Comparison of ENCODE assay signal across 8 cellular contexts in the genomic region with DNA sequence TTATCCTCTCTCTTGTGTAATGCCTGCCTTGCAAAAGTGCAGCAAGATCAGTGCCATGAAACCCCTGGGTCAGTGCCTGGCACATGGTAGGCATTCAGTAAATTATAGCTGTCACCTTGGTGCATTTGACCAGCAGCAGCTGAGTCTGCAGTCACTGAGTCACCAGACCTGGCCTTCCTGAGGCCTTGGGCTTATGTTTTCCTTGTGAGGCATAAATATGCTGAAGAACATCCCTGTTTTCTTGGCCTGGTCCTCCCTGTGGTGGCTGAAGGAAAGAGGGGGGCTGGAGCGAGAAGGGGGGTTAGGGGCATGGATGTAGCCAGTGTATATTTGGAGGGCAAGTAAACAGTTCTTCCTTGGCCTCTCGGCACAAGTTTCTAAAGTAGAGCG. TPM values are rescaled to one million over a fixed set of nuclear protein-coding genes. Genes with fewer than 3 reads are reported as not detected.
DNase-seq lines count a peak whose midpoint lies in the region; ATAC-seq and TF ChIP-seq lines count a peak whose summit lies in the region.
"Had no signal": no experiment of that assay in that cellular context is flagged by ENCODE, and none has a peak within 500 bp of the region (broad histone marks: within the 10 kb centered on the region; RNA-seq: fewer than 3 reads in every experiment).

No MANE protein-coding gene starts in this region.

- peak in 1 of 2 donors; percentile 6 for TF ChIP-seq POLR2A in uterus (IDR thresholded peaks at IDR 0.05)

- H3K27me3 Mint-ChIP-seq in nephron (ENCODE audit: low read depth): no peaks in the 10 kb centered on the region
- peaks cover 23% of the 10 kb centered on the region for H3K27me3 Mint-ChIP-seq in T-helper 2 cell treated with Interferon-gamma antibody and Interleukin-4, amounts not matched to agents 5 μg/mL and 100 μg/mL, for 36 hours (ENCODE audit: low read depth)

- H3K4me1 ChIP-seq in uterus: peaks cover 24 to 32% of the 10 kb centered on the region in 2 donors

- H3K27me3 ChIP-seq in uterus: no peaks in the 10 kb centered on the region

- H3K4me3 ChIP-seq in fibroblast of mammary gland (ENCODE audit: control insufficient read depth, low read depth, low read length): no peak overlapping the region
- no peak overlapping the region for H3K4me3 ChIP-seq in uterus

- H3K27ac ChIP-seq in uterus: peak overlapping the region; percentile 79 to 88

- H3K9me3 ChIP-seq in uterus: no peaks in the 10 kb centered on the region

- no peak overlapping the region for H3K4me3 Mint-ChIP-seq in nephron
- H3K4me3 Mint-ChIP-seq in T-helper 2 cell treated with Interferon-gamma antibody and Interleukin-4, amounts not matched to agents 5 μg/mL and 100 μg/mL, for 36 hours: no peak overlapping the region

- TF ChIP-seq CTCF in fibroblast of mammary gland (conservative IDR thresholded peaks at IDR 0.05; ENCODE audit: control insufficient read depth, insufficient read depth, low read depth, low read length) (no peak), nephron (IDR thresholded peaks at IDR 0.05; ENCODE audit: unreplicated experiment in 3 of 3) (no peak), uterus (IDR thresholded peaks at IDR 0.05) (no peak)

- no peaks in the 10 kb centered on the region for H3K36me3 Mint-ChIP-seq in nephron (ENCODE audit: low read depth)
- no peaks in the 10 kb centered on the region for H3K36me3 Mint-ChIP-seq in T-helper 2 cell treated with Interferon-gamma antibody and Interleukin-4, amounts not matched to agents 5 μg/mL and 100 μg/mL, for 36 hours (ENCODE audit: low read depth)

- no peaks in the 10 kb centered on the region for H3K9me3 Mint-ChIP-seq in nephron
- no peaks in the 10 kb centered on the region for H3K9me3 Mint-ChIP-seq in T-helper 2 cell treated with Interferon-gamma antibody and Interleukin-4, amounts not matched to agents 5 μg/mL and 100 μg/mL, for 36 hours

- H3K27ac Mint-ChIP-seq in nephron: peak overlapping the region; percentile 6 to 60 (median 54)
- no peak overlapping the region for H3K27ac Mint-ChIP-seq in T-helper 2 cell treated with Interferon-gamma antibody and Interleukin-4, amounts not matched to agents 5 μg/mL and 100 μg/mL, for 36 hours

- no peak for ATAC-seq in HG03095 (IDR thresholded peaks at IDR 0.05; ENCODE audit: unreplicated experiment)

- peaks cover 50% of the 10 kb centered on the region for H3K4me1 Mint-ChIP-seq in nephron
- H3K4me1 Mint-ChIP-seq in T-helper 2 cell treated with Interferon-gamma antibody and Interleukin-4, amounts not matched to agents 5 μg/mL and 100 μg/mL, for 36 hours (ENCODE audit: low read depth): no peaks in the 10 kb centered on the region

- no peaks in the 10 kb centered on the region for H3K36me3 ChIP-seq in uterus

- intact Hi-C loops in uterus (cut with DNase I; ENCODE audit: low total_unique reads): no loop called here

- DNase-seq in T1000 (lab: John Stamatoyannopoulos, UW) (peak; percentile 32), fibroblast of mammary gland (ENCODE audit: low read depth) (peak; percentile 77), uterus (peak in 1 of 2 donors; percentile 63), NCI-H1105 treated with DMSO at 0.1 percent for 48 hours (lab: John Stamatoyannopoulos, UW) (no peak)
- DNase-seq in T-helper 2 cell treated with Interferon-gamma antibody and Interleukin-4, amounts not matched to agents 5 μg/mL and 100 μg/mL, for 36 hours (ENCODE audit: low spot score): no peak
- DNase-seq: OCI-M1 had no signal

RNA-seq across cellular contexts. Expression of gene EPN2, which starts 26.4 kb away (rescaled TPM):
- total RNA-seq in uterus: 100 to 1,000 TPM in 2 of 4 donors, 10 to 100 TPM in 2; 25.6 to 145 (median 84.1) TPM

Comparison
In these comparisons a context has a peak if more than half of its experiments do, and no peak if none do; other contexts are left out.
1. DNase-seq: peak in T1000 (single experiment) and fibroblast of mammary gland (single experiment); none in T-helper 2 cell treated with Interferon-gamma antibody and Interleukin-4, amounts not matched to agents 5 μg/mL and 100 μg/mL, for 36 hours (single experiment) and NCI-H1105 treated with DMSO at 0.1 percent for 48 hours (single experiment).